ENCODE assay signal across 14 cellular contexts in the genomic region with DNA sequence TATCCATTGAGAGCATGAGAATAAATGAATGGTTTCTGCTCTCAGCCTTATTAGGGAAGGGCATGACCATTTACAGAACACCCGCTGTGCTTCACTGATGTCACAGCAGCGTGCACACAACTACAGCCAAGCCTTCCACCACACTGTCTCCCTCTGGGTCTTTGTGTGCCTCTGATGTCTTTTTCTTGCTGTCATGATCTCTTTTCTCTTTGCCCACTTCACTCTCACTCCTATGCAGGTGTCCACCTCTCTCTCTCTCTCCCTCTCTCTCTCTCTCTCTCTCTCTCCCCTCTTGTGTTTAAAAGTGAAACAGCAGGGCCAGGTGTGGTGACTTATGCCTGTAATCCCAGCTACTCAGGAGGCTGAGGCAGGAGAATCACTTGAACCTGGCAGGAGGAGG.
DNase-seq lines count a peak whose midpoint lies in the region; ATAC-seq, FAIRE-seq and TF ChIP-seq lines count a peak whose summit lies in the region.
"Had no signal": no experiment of that assay in that cellular context is flagged by ENCODE, and none has a peak within 500 bp of the region (broad histone marks: within the 10 kb centered on the region; RNA-seq: fewer than 3 reads in every experiment).

No MANE protein-coding gene starts in this region.

- H3K9ac ChIP-seq in keratinocyte (ENCODE audit: control insufficient read depth, extremely low read depth, insufficient read depth, low read length) = peak overlapping the region; percentile 36
- H3K9ac ChIP-seq: BLaER1 treated with 17β-estradiol and CSF1 and Interleukin-3, amounts not matched to agents 10 nM and 100 nM had no signal

- peak overlapping the region; percentile 84 for H3K4me2 ChIP-seq in keratinocyte (ENCODE audit: control insufficient read depth, extremely low read depth, insufficient read depth, low read depth, low read length)

- 99 to 100% methylated on average over 2 of the region's 2 CpGs for WGBS in pancreas, 2 donors

- H3K27me3 ChIP-seq in ACC112 (ENCODE audit: insufficient read depth, low read length) (no peaks in the 10 kb centered on the region), keratinocyte (ENCODE audit: control insufficient read depth, extremely low read depth, insufficient read depth, low read length) (no peaks in the 10 kb centered on the region), pancreas (no peaks in the 10 kb centered on the region)
- H3K27me3 ChIP-seq: BLaER1 treated with 17β-estradiol and CSF1 and Interleukin-3, amounts not matched to agents 10 nM and 100 nM had no signal

- no peaks in the 10 kb centered on the region for H3K9me1 ChIP-seq in keratinocyte (ENCODE audit: control insufficient read depth, extremely low read depth, insufficient read depth, low read length)

- H3K4me1 ChIP-seq in ACC112 (ENCODE audit: control insufficient read depth, insufficient read depth, low read length, unreplicated experiment) (peaks cover 57% of the 10 kb centered on the region), keratinocyte (ENCODE audit: control insufficient read depth, extremely low read depth, insufficient read depth, low read length) (peaks cover 73% of the 10 kb centered on the region), pancreas (peaks cover 10 to 25% (median 20%) of the 10 kb centered on the region in 3 donors)

- no peaks in the 10 kb centered on the region for H3K79me2 ChIP-seq in ACC112 (ENCODE audit: control insufficient read depth, insufficient read depth, low read length, unreplicated experiment)
- H3K79me2 ChIP-seq in keratinocyte (ENCODE audit: control insufficient read depth, insufficient read depth, low read length) = no peaks in the 10 kb centered on the region

- H3K9me3 ChIP-seq in keratinocyte (ENCODE audit: control insufficient read depth, low read depth, low read length) (no peaks in the 10 kb centered on the region), pancreas (no peaks in the 10 kb centered on the region)
- H3K9me3 ChIP-seq: neutrophil had no signal

- peak; percentile 64 for FAIRE-seq in GM12891 (lab: Jason Lieb, UNC)
- no peak for FAIRE-seq in keratinocyte (lab: Jason Lieb, UNC)
- no peak for FAIRE-seq in pancreas (lab: Jason Lieb, UNC)

- TF ChIP-seq POLR2A in GM12891 (IDR thresholded peaks at IDR 0.05; ENCODE audit: low read depth, low read length) = no peak

- TF ChIP-seq CTCF in keratinocyte (optimal IDR thresholded peaks at IDR 0.05 in 1 of 3, IDR thresholded peaks at IDR 0.05 in 1 of 3, conservative IDR thresholded peaks at IDR 0.05 in 1 of 3; ENCODE audit: extremely low read depth in 1 of 3, insufficient read depth in 2 of 3, low read length in 3 of 3) = peak in 1 of 3 experiments; percentile 21
- TF ChIP-seq CTCF in pancreas (IDR thresholded peaks at IDR 0.05) = no peak

- intact Hi-C loops in pancreas (cut with DNase I) = no loop called here

- no peaks in the 10 kb centered on the region for H4K20me1 ChIP-seq in keratinocyte (ENCODE audit: control insufficient read depth, extremely low read depth, insufficient read depth, low read length)
- H4K20me1 ChIP-seq: BLaER1 treated with 17β-estradiol and CSF1 and Interleukin-3, amounts not matched to agents 10 nM and 100 nM had no signal

- H3K36me3 ChIP-seq in ACC112 (ENCODE audit: insufficient read depth, low read length) (no peaks in the 10 kb centered on the region), keratinocyte (ENCODE audit: control insufficient read depth in 2 of 2, extremely low read depth in 1 of 2, insufficient read depth in 2 of 2, low read length in 2 of 2) (no peaks in the 10 kb centered on the region), pancreas (no peaks in the 10 kb centered on the region)
- H3K36me3 ChIP-seq: BLaER1 treated with 17β-estradiol and CSF1 and Interleukin-3, amounts not matched to agents 10 nM and 100 nM; neutrophil had no signal

- DNase-seq in GM12891 (ENCODE audit: insufficient read length, low spot score) = no peak
- peak; percentile 71 for DNase-seq in RPMI8226
- DNase-seq in keratinocyte (ENCODE audit: low read depth, low spot score) = no peak
- no peak for DNase-seq in pancreas
- no peak for DNase-seq in activated CD4-positive, CD25-positive, alpha-beta regulatory T cell treated with anti-CD3 and anti-CD28 coated beads, Interleukin-2, amount 50 U/mL, for 72 hours
- DNase-seq in caudate nucleus (lab: John Stamatoyannopoulos, UW) = no peak
- DNase-seq: activated naive CD8-positive, alpha-beta T cell treated with anti-CD3 and anti-CD28 coated beads, Interleukin-2, amount 50 U/mL, for 24 hours; left colon; T-helper 9 cell had no signal

- no peak overlapping the region for H3K4me3 ChIP-seq in ACC112 (ENCODE audit: low read depth, low read length)
- no peak overlapping the region for H3K4me3 ChIP-seq in keratinocyte (ENCODE audit: control insufficient read depth in 2 of 3, extremely low read depth in 1 of 3, insufficient read depth in 2 of 3, low read depth in 1 of 3, low read length in 3 of 3)
- H3K4me3 ChIP-seq in pancreas = no peak overlapping the region
- H3K4me3 ChIP-seq: BLaER1 treated with 17β-estradiol and CSF1 and Interleukin-3, amounts not matched to agents 10 nM and 100 nM had no signal

- dilution Hi-C loops in keratinocyte (cut with MboI; ENCODE audit: extremely low pct_ligation_motif_present, low sequenced_read_pairs) = no loop called here

- H3K27ac ChIP-seq in ACC112 (ENCODE audit: low read depth, low read length) (peak overlapping the region; percentile 70; the same call in 1 of the 2 replicates), keratinocyte (ENCODE audit: control insufficient read depth, insufficient read depth, low read length) (peak overlapping the region; percentile 82), pancreas (no peak overlapping the region), caudate nucleus (ENCODE audit: low read depth, low read length) (no peak overlapping the region)
- H3K27ac ChIP-seq: HL-60, neutrophil had no signal

- ATAC-seq in pancreas = no peak
- ATAC-seq in HG02870 (IDR thresholded peaks at IDR 0.05; ENCODE audit: unreplicated experiment) = no peak
- ATAC-seq: activated naive CD8-positive, alpha-beta T cell treated with anti-CD3 and anti-CD28 coated beads, Interleukin-2, amount 50 U/mL, for 24 hours; left colon had no signal

- H2AFZ ChIP-seq in ACC112 (ENCODE audit: low read length, unreplicated experiment) (no peak overlapping the region), keratinocyte (ENCODE audit: control insufficient read depth, low read length) (no peak overlapping the region)

TF ChIP-seq in GM12891, 5 proteins besides CTCF, POLR2A, EP300 and RAD21:
- TF ChIP-seq POU2F2 (IDR thresholded peaks at IDR 0.05; ENCODE audit: low read depth, low read length) = no peak
- no peak for TF ChIP-seq TAF1 (IDR thresholded peaks at IDR 0.05; ENCODE audit: low read depth, low read length)
- TF ChIP-seq PAX5 (IDR thresholded peaks at IDR 0.05; ENCODE audit: insufficient read depth, low read length, severe bottlenecking) = no peak
- TF ChIP-seq POLR2AphosphoS5 (IDR thresholded peaks at IDR 0.05; ENCODE audit: low read depth, low read length) = no peak
- TF ChIP-seq SPI1 (IDR thresholded peaks at IDR 0.05; ENCODE audit: low read depth, low read length) = no peak

Comparison
In these comparisons a context has a peak if more than half of its experiments do, and no peak if none do; other contexts are left out.
1. H3K27ac ChIP-seq: peak in ACC112 (single experiment) and keratinocyte (single experiment); none in pancreas (0 of 4) and caudate nucleus (single experiment).